In the genomic region with DNA sequence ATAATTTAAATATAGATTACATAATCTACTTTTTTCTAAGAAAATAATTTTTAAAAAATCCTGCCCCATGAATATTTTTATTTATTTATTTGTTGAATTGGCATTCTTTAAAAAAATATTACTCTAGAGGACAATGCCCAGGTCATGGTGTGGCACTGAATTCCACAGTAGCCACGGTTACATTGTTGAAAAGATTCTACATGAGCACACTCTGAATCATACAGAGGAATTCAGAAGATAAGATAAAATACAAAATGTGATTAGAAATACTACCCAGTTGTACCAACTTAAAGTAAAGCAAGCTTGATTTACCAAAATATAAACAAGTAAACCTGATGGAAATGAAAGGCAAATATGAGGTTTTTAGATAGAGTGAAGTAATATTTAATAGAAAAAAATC, we compare ENCODE assay signal across 19 cellular contexts.
DNase-seq lines count a peak whose midpoint lies in the region.
"Had no signal": no experiment of that assay in that cellular context is flagged by ENCODE, and none has a peak within 500 bp of the region (broad histone marks: within the 10 kb centered on the region; RNA-seq: fewer than 3 reads in every experiment).

No MANE protein-coding gene starts in this region.

- intact Hi-C loops in cardiac septum (cut with DNase I): no loop called here

- DNase-seq in A172 (ENCODE audit: low spot score) (peak; percentile 60), HT1080 (ENCODE audit: low read depth) (peak; percentile 7), RPMI7951 (ENCODE audit: low read depth) (peak; percentile 16), kidney tubule cell (ENCODE audit: low spot score) (peak; percentile 38), cardiac septum (ENCODE audit: low spot score) (no peak), cerebellum (ENCODE audit: low spot score) (no peak), epidermal melanocyte (ENCODE audit: insufficient read length, low spot score) (no peak)
- DNase-seq: DMS153; DND-41; H7; KBM-7; NCI-H1092; NCI-H1417 treated with DMSO at 0.1 percent for 48 hours; NCI-H1694 treated with DMSO at 0.1 percent for 48 hours; NCI-H2081; NCI-H2227 treated with DMSO at 0.1 percent for 48 hours; NCI-H510A treated with DMSO at 0.1 percent for 48 hours; NK-92 treated with Interleukin-12 subunit alpha and Interleukin-12 subunit beta, amount 100 ng/mL, for 24 hours; SJCRH30 had no signal

Comparison
In these comparisons a context has a peak if more than half of its experiments do, and no peak if none do; other contexts are left out.
1. DNase-seq: peak in A172 (single experiment), HT1080 (single experiment), RPMI7951 (single experiment) and kidney tubule cell (single experiment); none in cardiac septum (single experiment), cerebellum (single experiment) and epidermal melanocyte (single experiment).